In genomic region chr5:10476878-10477277, GRCh38 we compare ENCODE assay signal across 26 cellular contexts. TPM values are rescaled to one million over a fixed set of nuclear protein-coding genes. Genes with fewer than 3 reads are reported as not detected.
"Had no signal": no experiment of that assay in that cellular context is flagged by ENCODE, and none has a peak within 500 bp of the region (broad histone marks: within the 10 kb centered on the region; RNA-seq: fewer than 3 reads in every experiment).

No MANE protein-coding gene starts in this region.

- DNase-seq: natural killer cell; occipital lobe; ovary; stimulated activated CD4-positive, alpha-beta T cell treated with anti-CD3 and anti-CD28 coated beads, Interleukin-12 subunit alpha, Interleukin-12 subunit beta, amount 100 ng/mL, for 4 hours; stimulated activated CD4-positive, alpha-beta T cell treated with anti-CD3 and anti-CD28 coated beads, Interleukin-1b, Interleukin-23, amount 100 ng/mL, for 48 hours; stimulated activated CD4-positive, alpha-beta T cell treated with anti-CD3 and anti-CD28 coated beads, Interleukin-4, amount 100 ng/mL, for 1 hour; stimulated activated CD4-positive, alpha-beta T cell treated with anti-CD3 and anti-CD28 coated beads, Interleukin-4, amount 100 ng/mL, for 4 hours; stimulated activated CD8-positive, alpha-beta memory T cell treated with anti-CD3 and anti-CD28 coated beads, Interleukin-4, amount 100 ng/mL, for 48 hours; stimulated activated naive CD4-positive, alpha-beta T cell; stimulated activated naive CD8-positive, alpha-beta T cell treated with anti-CD3 and anti-CD28 coated beads, Interleukin-15, amount 100 ng/mL, for 72 hours; stimulated activated naive CD8-positive, alpha-beta T cell treated with anti-CD3 and anti-CD28 coated beads, Interleukin-15, Interleukin-2, amounts not matched to agents 100 U/mL and 50 U/mL, for 24 hours; substantia nigra; testis; tibial artery; transverse colon; upper lobe of right lung; uterus had no signal

- ATAC-seq: natural killer cell; psoas muscle; right cardiac atrium; stimulated activated memory B cell treated with anti-CD40 and anti-IgM and Interleukin-4, amounts not matched to agents 10 μg/mL and 1 μg/mL and 100 μg/mL, for 72 hours; stimulated activated naive CD8-positive, alpha-beta T cell treated with anti-CD3 and anti-CD28 coated beads, Interleukin-15, amount 100 ng/mL, for 72 hours; stimulated activated naive CD8-positive, alpha-beta T cell treated with anti-CD3 and anti-CD28 coated beads, Interleukin-15, Interleukin-2, amounts not matched to agents 100 U/mL and 50 U/mL, for 24 hours; upper lobe of right lung had no signal

- H3K79me2 ChIP-seq: parathyroid adenoma had no signal

- H3K9ac ChIP-seq: neural progenitor cell, parathyroid adenoma had no signal

- H3K9me3 ChIP-seq: ovary, psoas muscle, suprapubic skin, testis, upper lobe of right lung had no signal

- H3K4me3 ChIP-seq: neural progenitor cell, ovary, psoas muscle, skin epidermis, smooth muscle cell, spleen, suprapubic skin, testis, tibial artery, transverse colon, upper lobe of right lung, uterus had no signal

- H3K27me3 ChIP-seq: neural progenitor cell, ovary, spleen, suprapubic skin, testis, tibial artery, transverse colon, upper lobe of right lung, uterus had no signal

- H3K27ac ChIP-seq: neural progenitor cell, ovary, parathyroid adenoma, psoas muscle, skin epidermis, spleen, suprapubic skin, testis, tibial artery, transverse colon, upper lobe of right lung, uterus had no signal

- H3K4me2 ChIP-seq: neural progenitor cell, smooth muscle cell had no signal

- H2AFZ ChIP-seq: neural progenitor cell, parathyroid adenoma had no signal

- H3K4me1 ChIP-seq: neural progenitor cell, parathyroid adenoma, psoas muscle, suprapubic skin, testis, tibial artery, upper lobe of right lung, uterus had no signal

- H3K36me3 ChIP-seq: neural progenitor cell, ovary, suprapubic skin, tibial artery, transverse colon, upper lobe of right lung, uterus had no signal

RNA-seq across cellular contexts. Expression of gene ROPN1L, which starts 35.2 kb away (rescaled TPM):
- polyA plus RNA-seq: smooth muscle cell had no signal
